In genomic region chr17:28898261-28898955, GRCh38 we compare ENCODE assay signal across 1 cellular context.
TF ChIP-seq lines count a peak whose summit lies in the region.

No MANE protein-coding gene starts in this region.

TF ChIP-seq in IMR-90, 13 proteins besides CTCF, POLR2A, EP300 and RAD21:
- TF ChIP-seq MAZ (IDR thresholded peaks at IDR 0.05; ENCODE audit: borderline replicate concordance, low read depth, low read length) (no peak), MXI1 (IDR thresholded peaks at IDR 0.05; ENCODE audit: borderline replicate concordance, low read depth, low read length) (no peak), FOS (IDR thresholded peaks at IDR 0.05; ENCODE audit: low read depth, low read length) (no peak), USF2 (IDR thresholded peaks at IDR 0.05; ENCODE audit: low read depth, low read length) (no peak), CEBPB (IDR thresholded peaks at IDR 0.05; ENCODE audit: low read depth, low read length) (no peak), CHD1 (IDR thresholded peaks at IDR 0.05; ENCODE audit: low read depth, low read length) (no peak), BHLHE40 (IDR thresholded peaks at IDR 0.05; ENCODE audit: low read depth, low read length) (no peak)
